In the genomic region with DNA sequence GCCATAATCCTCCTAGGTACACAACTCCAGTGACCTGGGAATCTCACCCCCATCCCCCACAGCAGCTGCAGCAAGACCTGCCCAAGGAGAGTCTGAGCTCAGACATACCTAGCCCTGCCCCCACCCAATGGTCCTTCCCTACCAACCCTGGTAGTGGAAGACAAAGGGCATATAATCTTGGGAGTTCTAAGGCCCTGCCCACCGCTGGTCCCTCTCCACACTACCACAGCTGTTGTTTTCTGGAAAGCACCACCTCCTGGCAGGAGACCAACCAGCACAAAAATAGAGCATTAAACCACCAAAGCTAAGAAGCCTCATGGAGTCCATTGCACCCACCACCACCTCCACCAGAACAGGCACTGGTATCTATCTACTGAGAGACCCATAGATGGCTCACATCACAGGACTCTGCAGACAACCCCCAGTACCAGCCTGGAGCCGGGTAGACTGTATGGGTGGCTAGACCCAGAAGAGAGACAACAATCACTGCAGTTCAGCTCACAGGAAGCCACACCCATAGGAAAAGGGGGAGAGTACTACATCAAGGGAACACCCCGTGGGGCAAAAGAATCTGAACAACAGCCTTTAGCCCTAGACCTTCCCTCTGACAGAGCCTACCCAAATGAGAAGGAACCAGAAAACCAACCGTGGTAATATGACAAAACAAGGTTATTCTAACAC, we compare ENCODE assay signal across 1 cellular context. TPM values are rescaled to one million over a fixed set of nuclear protein-coding genes. Genes with fewer than 3 reads are reported as not detected.
"Had no signal": no experiment of that assay in that cellular context is flagged by ENCODE, and none has a peak within 500 bp of the region (broad histone marks: within the 10 kb centered on the region; RNA-seq: fewer than 3 reads in every experiment).

No MANE protein-coding gene starts in this region.

RNA-seq across cellular contexts. Expression of a gene that starts 18.2 kb away (rescaled TPM):
- polyA plus RNA-seq: smooth muscle cell had no signal
